In genomic region chr22:22079404-22080148, GRCh38 we compare ENCODE assay signal across 15 cellular contexts.
A peak's percentile ranks its signal among the peaks of the same experiment; 100 is the strongest.
DNase-seq lines count a peak whose midpoint lies in the region; ATAC-seq, FAIRE-seq and TF ChIP-seq lines count a peak whose summit lies in the region.
"Had no signal": no experiment of that assay in that cellular context is flagged by ENCODE, and none has a peak within 500 bp of the region (broad histone marks: within the 10 kb centered on the region; RNA-seq: fewer than 3 reads in every experiment).

No MANE protein-coding gene starts in this region.

- H3K27ac Mint-ChIP-seq in osteocyte (ENCODE audit: unreplicated experiment): no peak overlapping the region
- H3K27ac Mint-ChIP-seq: B cell; CD4-positive, alpha-beta T cell had no signal

- H3K27ac ChIP-seq in right atrium auricular region (no peak overlapping the region), heart left ventricle (no peak overlapping the region), esophagus muscularis mucosa (replicated peaks in 1 of 4) (no peak overlapping the region)
- H3K27ac ChIP-seq: GM23248 had no signal

- H3K27me3 Mint-ChIP-seq in osteocyte (ENCODE audit: unreplicated experiment): peaks cover 54% of the 10 kb centered on the region
- H3K27me3 Mint-ChIP-seq: B cell had no signal

- no peak overlapping the region for H3K4me3 ChIP-seq in right atrium auricular region
- no peak overlapping the region for H3K4me3 ChIP-seq in heart left ventricle
- H3K4me3 ChIP-seq in esophagus muscularis mucosa: no peak overlapping the region
- H3K4me3 ChIP-seq: GM23248, HAP-1 had no signal

- TF ChIP-seq POLR2A in heart left ventricle (IDR thresholded peaks at IDR 0.05): no peak
- TF ChIP-seq POLR2A in esophagus muscularis mucosa (IDR thresholded peaks at IDR 0.05; ENCODE audit: low read depth): no peak
- TF ChIP-seq POLR2A in GM12892 (IDR thresholded peaks at IDR 0.05; ENCODE audit: low read depth, low read length): no peak

- H3K36me3 ChIP-seq in right atrium auricular region: no peaks in the 10 kb centered on the region
- H3K36me3 ChIP-seq in heart left ventricle: no peaks in the 10 kb centered on the region
- H3K36me3 ChIP-seq in esophagus muscularis mucosa: no peaks in the 10 kb centered on the region
- H3K36me3 ChIP-seq: HAP-1 had no signal

- H3K9me3 ChIP-seq in right atrium auricular region (no peaks in the 10 kb centered on the region), heart left ventricle (no peaks in the 10 kb centered on the region), esophagus muscularis mucosa (no peaks in the 10 kb centered on the region)
- H3K9me3 ChIP-seq: HAP-1 had no signal

- peaks cover 28% of the 10 kb centered on the region for H3K4me1 Mint-ChIP-seq in osteocyte (ENCODE audit: unreplicated experiment)

- ATAC-seq in heart left ventricle: no peak
- ATAC-seq in GM18868 (IDR thresholded peaks at IDR 0.05; ENCODE audit: unreplicated experiment): no peak

- 64 to 82% (median 70%) methylated on average over 6 of the region's 6 CpGs for WGBS in heart left ventricle, 4 donors
- 67% methylated on average over 6 of the region's 6 CpGs for WGBS in esophagus muscularis mucosa

- intact Hi-C loops in heart left ventricle (cut with DNase I): no loop called here
- intact Hi-C loops in esophagus muscularis mucosa (cut with DNase I): no loop called here

- TF ChIP-seq CTCF in right atrium auricular region (IDR thresholded peaks at IDR 0.05): no peak
- TF ChIP-seq CTCF in heart left ventricle (IDR thresholded peaks at IDR 0.05): no peak
- no peak for TF ChIP-seq CTCF in esophagus muscularis mucosa (IDR thresholded peaks at IDR 0.05)
- no peak for TF ChIP-seq CTCF in osteocyte (IDR thresholded peaks at IDR 0.05)

- H3K9me3 Mint-ChIP-seq in osteocyte (ENCODE audit: unreplicated experiment): no peaks in the 10 kb centered on the region
- H3K9me3 Mint-ChIP-seq: CD4-positive, alpha-beta T cell had no signal

- FAIRE-seq in GM12892 (lab: Jason Lieb, UNC): no peak
- FAIRE-seq: A204.1 had no signal

- H3K4me1 ChIP-seq in right atrium auricular region (no peaks in the 10 kb centered on the region), heart left ventricle (no peaks in the 10 kb centered on the region), esophagus muscularis mucosa (no peaks in the 10 kb centered on the region)
- H3K4me1 ChIP-seq: HAP-1 had no signal

- TF ChIP-seq EP300 in esophagus muscularis mucosa (IDR thresholded peaks at IDR 0.05): no peak

- H3K27me3 ChIP-seq in right atrium auricular region (no peaks in the 10 kb centered on the region), heart left ventricle (peaks cover 0 to 39% (median 0%) of the 10 kb centered on the region in 9 donors), esophagus muscularis mucosa (peaks cover 0 to 52% (median 0%) of the 10 kb centered on the region in 4 donors)

- peak; percentile 43 for DNase-seq in right atrium auricular region (ENCODE audit: low spot score)
- DNase-seq in heart left ventricle: no peak
- DNase-seq in esophagus muscularis mucosa (ENCODE audit: extremely low spot score): peak; percentile 85
- peak; percentile 48 for DNase-seq in osteocyte (ENCODE audit: extremely low spot score, unreplicated experiment)
- DNase-seq in GM12892 (ENCODE audit: insufficient read length): no peak
- DNase-seq in NCI-H510A (lab: John Stamatoyannopoulos, UW): no peak
- DNase-seq: CD4-positive, alpha-beta T cell; DND-41; GDM1; GM23248; IMR-90 had no signal

- H3K36me3 Mint-ChIP-seq in osteocyte (ENCODE audit: unreplicated experiment): no peaks in the 10 kb centered on the region

- no peak overlapping the region for H3K4me3 Mint-ChIP-seq in osteocyte (ENCODE audit: unreplicated experiment)
- H3K4me3 Mint-ChIP-seq: B cell; CD4-positive, alpha-beta T cell had no signal

Comparison
In these comparisons a context has a peak if more than half of its experiments do, and no peak if none do; other contexts are left out.
1. DNase-seq: peak in right atrium auricular region (single experiment), esophagus muscularis mucosa (single experiment) and osteocyte (single experiment); none in heart left ventricle (0 of 5), GM12892 (single experiment) and NCI-H510A (single experiment).